ENCODE assay signal across 22 cellular contexts in the genomic region with DNA sequence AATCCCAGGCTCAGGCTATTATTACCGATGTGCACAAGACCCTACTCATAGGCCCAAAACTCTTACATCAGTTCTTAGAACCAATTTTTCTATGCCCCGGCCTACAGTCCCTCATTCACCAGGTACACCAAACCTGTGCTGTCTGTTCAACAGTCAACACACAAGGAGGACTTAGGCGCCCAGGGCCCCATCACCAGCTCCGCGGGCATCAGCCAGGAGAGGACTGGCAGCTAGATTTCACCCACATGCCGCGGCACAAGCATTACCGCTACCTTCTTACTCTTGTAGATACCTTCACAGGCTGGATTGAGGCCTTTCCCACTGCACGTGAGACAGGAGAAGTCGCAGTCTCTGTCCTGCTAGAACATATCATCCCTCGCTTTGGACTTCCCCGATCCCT.
"Had no signal": no experiment of that assay in that cellular context is flagged by ENCODE, and none has a peak within 500 bp of the region (broad histone marks: within the 10 kb centered on the region; RNA-seq: fewer than 3 reads in every experiment).

No MANE protein-coding gene starts in this region.

- DNase-seq: heart left ventricle; hypothalamus; immature natural killer cell; left ventricle myocardium inferior; mesendoderm; naive B cell; natural killer cell; nucleus accumbens; right lobe of liver; stimulated activated CD4-positive, alpha-beta T cell treated with anti-CD3 and anti-CD28 coated beads, Interleukin-1b, Interleukin-23, amount 100 ng/mL, for 48 hours; stimulated activated CD4-positive, alpha-beta T cell treated with anti-CD3 and anti-CD28 coated beads, Interleukin-2, amount 100 ng/mL, for 48 hours; stimulated activated CD4-positive, alpha-beta T cell treated with anti-CD3 and anti-CD28 coated beads, Interleukin-4, amount 100 ng/mL, for 4 hours; stimulated activated CD8-positive, alpha-beta memory T cell treated with anti-CD3 and anti-CD28 coated beads, Interleukin-4, amount 100 ng/mL, for 48 hours; stimulated activated naive CD8-positive, alpha-beta T cell treated with anti-CD3 and anti-CD28 coated beads, Interleukin-15, Interleukin-2, amounts not matched to agents 100 U/mL and 50 U/mL, for 24 hours; stomach; testis; tibial artery; trophoblast cell; upper lobe of right lung had no signal

- H3K4me1 Mint-ChIP-seq: immature natural killer cell; mesothelial cell of epicardium; natural killer cell; stimulated activated memory B cell treated with anti-CD40 and anti-IgM and Interleukin-4, amounts not matched to agents 10 μg/mL and 1 μg/mL and 100 μg/mL, for 72 hours had no signal

- H3K27me3 Mint-ChIP-seq: naive B cell; progenitor cell of endocrine pancreas; stimulated activated memory B cell treated with anti-CD40 and anti-IgM and Interleukin-4, amounts not matched to agents 10 μg/mL and 1 μg/mL and 100 μg/mL, for 72 hours had no signal

- H3K36me3 Mint-ChIP-seq: stimulated activated memory B cell treated with anti-CD40 and anti-IgM and Interleukin-4, amounts not matched to agents 10 μg/mL and 1 μg/mL and 100 μg/mL, for 72 hours had no signal

- H3K4me3 Mint-ChIP-seq: immature natural killer cell; mesothelial cell of epicardium; naive B cell; natural killer cell; stimulated activated memory B cell treated with anti-CD40 and anti-IgM and Interleukin-4, amounts not matched to agents 10 μg/mL and 1 μg/mL and 100 μg/mL, for 72 hours had no signal

- ATAC-seq: heart left ventricle; natural killer cell; right lobe of liver; stimulated activated memory B cell treated with anti-CD40 and anti-IgM and Interleukin-4, amounts not matched to agents 10 μg/mL and 1 μg/mL and 100 μg/mL, for 72 hours; stimulated activated naive CD8-positive, alpha-beta T cell treated with anti-CD3 and anti-CD28 coated beads, Interleukin-15, Interleukin-2, amounts not matched to agents 100 U/mL and 50 U/mL, for 24 hours; upper lobe of right lung had no signal

- H3K27ac Mint-ChIP-seq: mesothelial cell of epicardium; natural killer cell; progenitor cell of endocrine pancreas; stimulated activated memory B cell treated with anti-CD40 and anti-IgM and Interleukin-4, amounts not matched to agents 10 μg/mL and 1 μg/mL and 100 μg/mL, for 72 hours had no signal
